In genomic region chr9:66153021-66153725, GRCh38 we compare ENCODE assay signal across 8 cellular contexts.
A peak's percentile ranks its signal among the peaks of the same experiment; 100 is the strongest.
DNase-seq lines count a peak whose midpoint lies in the region; ATAC-seq and TF ChIP-seq lines count a peak whose summit lies in the region.
"Not testable (repeated sequence)": the region's sequence is repeated elsewhere in the genome, so short reads cannot be mapped to it uniquely, and the experiment has no call there.

No MANE protein-coding gene starts in this region.

- not testable (repeated sequence) for TF ChIP-seq POLR2A in upper lobe of left lung (IDR thresholded peaks at IDR 0.05)

- TF ChIP-seq CTCF in hepatocyte (IDR thresholded peaks at IDR 0.05; ENCODE audit: poor library complexity) (peak; percentile 18), upper lobe of left lung (IDR thresholded peaks at IDR 0.05) (peak in 3 of 6 experiments; percentile 51 to 68 (median 58))

- not testable (repeated sequence) for TF ChIP-seq EP300 in upper lobe of left lung (IDR thresholded peaks at IDR 0.05)

- DNase-seq in HCEC 1CT (peak; percentile 8), HS-5 (ENCODE audit: low read depth) (peak; percentile 6), hepatocyte (ENCODE audit: low spot score) (peak; percentile 54), putamen (ENCODE audit: low spot score) (peak; percentile 18), upper lobe of left lung (peak; percentile 67 to 91)
- peak; percentile 64 for DNase-seq in activated CD4-positive, alpha-beta T cell treated with anti-CD3 and anti-CD28 coated beads for 48 hours
- not testable (repeated sequence) for DNase-seq in central memory CD8-positive, alpha-beta T cell (ENCODE audit: low spot score in 2 of 2)

- H3K36me3 ChIP-seq in hepatocyte (replicated peaks; ENCODE audit: insufficient read depth, low read depth); upper lobe of left lung: not testable (repeated sequence)

- H3K4me1 ChIP-seq in hepatocyte (ENCODE audit: insufficient read depth); upper lobe of left lung: not testable (repeated sequence)

- not testable (repeated sequence) for H3K27ac ChIP-seq in hepatocyte, upper lobe of left lung

- not testable (repeated sequence) for H3K27ac Mint-ChIP-seq in central memory CD8-positive, alpha-beta T cell (ENCODE audit: low read depth)

- not testable (repeated sequence) for H3K4me2 ChIP-seq in hepatocyte

- not testable (repeated sequence) for H3K27me3 ChIP-seq in hepatocyte, upper lobe of left lung

- not testable (repeated sequence) for H3K9me3 Mint-ChIP-seq in central memory CD8-positive, alpha-beta T cell

- H3K9me3 ChIP-seq in hepatocyte (ENCODE audit: low read depth); upper lobe of left lung: not testable (repeated sequence)

- not testable (repeated sequence) for H3K4me3 Mint-ChIP-seq in central memory CD8-positive, alpha-beta T cell

- not testable (repeated sequence) for H2AFZ ChIP-seq in hepatocyte

- WGBS in hepatocyte (ENCODE audit: low lambda C conversion rate, missing lambda C conversion rate) = 17% methylated on average over 23 of the region's 59 CpGs
- 4% methylated on average over 5 of the region's 59 CpGs; no CpG with 5 or more reads in 1 of the 2 donors for WGBS in upper lobe of left lung, 2 donors

- not testable (repeated sequence) for H3K9me2 ChIP-seq in hepatocyte (replicated peaks; ENCODE audit: insufficient read depth)

- not testable (repeated sequence) for H3K36me3 Mint-ChIP-seq in central memory CD8-positive, alpha-beta T cell (ENCODE audit: insufficient read depth)

- not testable (repeated sequence) for H3K27me3 Mint-ChIP-seq in central memory CD8-positive, alpha-beta T cell

- not testable (repeated sequence) for H3K4me3 ChIP-seq in hepatocyte
- H3K4me3 ChIP-seq in upper lobe of left lung = peak overlapping the region in 3 of 4 donors; percentile 35 to 47 (median 42)

- H3K4me1 Mint-ChIP-seq in central memory CD8-positive, alpha-beta T cell = not testable (repeated sequence)

- not testable (repeated sequence) for H4K20me1 ChIP-seq in hepatocyte (ENCODE audit: insufficient read depth, poor library complexity, severe bottlenecking)

- H3K79me2 ChIP-seq in hepatocyte = not testable (repeated sequence)

- peak; percentile 100 for ATAC-seq in GM18502 (IDR thresholded peaks at IDR 0.05; ENCODE audit: poor library complexity, unreplicated experiment)
- ATAC-seq in central memory CD8-positive, alpha-beta T cell (replicated peaks; ENCODE audit: extremely low read depth, poor library complexity, severe bottlenecking) = peak; percentile 89
- ATAC-seq in upper lobe of left lung (ENCODE audit: low FRiP score in 2 of 2) = peak; percentile 90 to 91
